Comparison of ENCODE assay signal across 9 cellular contexts in genomic region chr4:39814403-39815185, GRCh38.
DNase-seq lines count a peak whose midpoint lies in the region; FAIRE-seq and TF ChIP-seq lines count a peak whose summit lies in the region.
"Had no signal": no experiment of that assay in that cellular context is flagged by ENCODE, and none has a peak within 500 bp of the region (broad histone marks: within the 10 kb centered on the region; RNA-seq: fewer than 3 reads in every experiment).

No MANE protein-coding gene starts in this region.

- no peak overlapping the region for H2BK15ac ChIP-seq in mesenchymal stem cell (ENCODE audit: low read depth, poor library complexity, severe bottlenecking)

- H3K14ac ChIP-seq in mesenchymal stem cell (ENCODE audit: low read length in 2 of 2), result peak overlapping the region in 1 of 2 experiments; percentile 62

- peaks cover 23% of the 10 kb centered on the region for H3K9me3 Mint-ChIP-seq in activated naive CD8-positive, alpha-beta T cell treated with anti-CD3 and anti-CD28 coated beads for 36 hours

- peaks cover 20% of the 10 kb centered on the region for H3K36me3 Mint-ChIP-seq in activated naive CD8-positive, alpha-beta T cell treated with anti-CD3 and anti-CD28 coated beads for 36 hours

- H3K4me3 ChIP-seq in mesenchymal stem cell (ENCODE audit: insufficient read depth in 1 of 2, low read depth in 1 of 2, low read length in 2 of 2) (peak overlapping the region in 1 of 2 experiments; percentile 14), kidney (ENCODE audit: low read length in 2 of 2) (no peak overlapping the region)

- H3K9ac ChIP-seq in mesenchymal stem cell (ENCODE audit: low read length) (no peak overlapping the region), kidney (ENCODE audit: low read length in 2 of 2) (no peak overlapping the region)

- in situ Hi-C loops in Caki2 (cut with HindIII; ENCODE audit: low pct_unique_long_range_greater_than_20kb, low sequenced_read_pairs), result no loop called here

- H3K4me1 Mint-ChIP-seq in activated naive CD8-positive, alpha-beta T cell treated with anti-CD3 and anti-CD28 coated beads for 36 hours, result peaks cover 7% of the 10 kb centered on the region

- no peak overlapping the region for H2AFZ ChIP-seq in mesenchymal stem cell (ENCODE audit: low read depth, low read length)

- FAIRE-seq in GM19239 (lab: Jason Lieb, UNC), result no peak
- FAIRE-seq in kidney (lab: Jason Lieb, UNC), result no peak

- H3K4me1 ChIP-seq in mesenchymal stem cell (ENCODE audit: control insufficient read depth, insufficient read depth, low read depth, low read length) (peaks cover 16% of the 10 kb centered on the region), kidney (ENCODE audit: control insufficient read depth in 1 of 2, insufficient read depth in 1 of 2, low read depth in 1 of 2, low read length in 2 of 2) (no peaks in the 10 kb centered on the region)

- no peak overlapping the region for H3K27ac ChIP-seq in mesenchymal stem cell (ENCODE audit: low read length, poor library complexity, severe bottlenecking)
- H3K27ac ChIP-seq in kidney (ENCODE audit: low read depth in 2 of 2, low read length in 2 of 2), result no peak overlapping the region

- DNase-seq in Caki2 (ENCODE audit: low read depth), result peak; percentile 74
- DNase-seq in HS-5 (ENCODE audit: low read depth), result peak; percentile 8
- peak; percentile 7 for DNase-seq in activated naive CD8-positive, alpha-beta T cell treated with anti-CD3 and anti-CD28 coated beads for 36 hours
- peak; percentile 51 for DNase-seq in mesenchymal stem cell
- no peak for DNase-seq in GM19239 (ENCODE audit: insufficient read length, low spot score)
- no peak for DNase-seq in NCI-H187 (lab: John Stamatoyannopoulos, UW)
- no peak for DNase-seq in kidney
- DNase-seq in NCI-H1694 treated with DMSO at 0.1 percent for 48 hours (lab: John Stamatoyannopoulos, UW), result no peak
- DNase-seq: NCI-H2029 treated with DMSO at 0.1 percent for 48 hours had no signal

- H3K27me3 Mint-ChIP-seq in activated naive CD8-positive, alpha-beta T cell treated with anti-CD3 and anti-CD28 coated beads for 36 hours, result peaks cover 12% of the 10 kb centered on the region

- no peak overlapping the region for H3K4me2 ChIP-seq in mesenchymal stem cell (ENCODE audit: low read length, poor library complexity, severe bottlenecking)

- H3K18ac ChIP-seq in mesenchymal stem cell (ENCODE audit: low read depth in 1 of 2, low read length in 2 of 2), result peak overlapping the region in 1 of 2 experiments; percentile 50

- WGBS in mesenchymal stem cell, result 98% methylated on average over 5 of the region's 7 CpGs

- no peak overlapping the region for H3K23ac ChIP-seq in mesenchymal stem cell (ENCODE audit: low read length in 2 of 2)

- H2AK5ac ChIP-seq in mesenchymal stem cell (ENCODE audit: low read length, severe bottlenecking), result no peak overlapping the region

- peak overlapping the region in 1 of 2 experiments; percentile 43 for H3K4ac ChIP-seq in mesenchymal stem cell (ENCODE audit: low read depth in 1 of 2, low read length in 2 of 2)

- intact Hi-C loops in kidney (cut with DNase I), result no loop called here

- H3K27me3 ChIP-seq in mesenchymal stem cell (ENCODE audit: control insufficient read depth in 1 of 2, insufficient read depth in 1 of 2, low read length in 2 of 2), result no peaks in the 10 kb centered on the region

- H3K36me3 ChIP-seq in mesenchymal stem cell (ENCODE audit: control insufficient read depth in 1 of 2, insufficient read depth in 2 of 2, low read depth in 1 of 2, low read length in 2 of 2) (peaks cover 0 to 18% of the 10 kb centered on the region in 2 experiments), kidney (ENCODE audit: control insufficient read depth in 1 of 2, insufficient read depth in 2 of 2, low read length in 2 of 2) (no peaks in the 10 kb centered on the region)

- TF ChIP-seq CTCF in kidney (IDR thresholded peaks at IDR 0.05; ENCODE audit: borderline replicate concordance, extremely low read depth, insufficient read depth), result no peak

- H4K8ac ChIP-seq in mesenchymal stem cell (ENCODE audit: low read length), result peak overlapping the region; percentile 33

- peak overlapping the region; percentile 24 for H3K4me3 Mint-ChIP-seq in activated naive CD8-positive, alpha-beta T cell treated with anti-CD3 and anti-CD28 coated beads for 36 hours

- H3K9me3 ChIP-seq in mesenchymal stem cell (ENCODE audit: control insufficient read depth, low read length) (no peaks in the 10 kb centered on the region), kidney (ENCODE audit: control insufficient read depth in 1 of 2, low read length in 2 of 2) (no peaks in the 10 kb centered on the region)

- no peak overlapping the region for H2BK5ac ChIP-seq in mesenchymal stem cell (ENCODE audit: low read depth, low read length, poor library complexity, severe bottlenecking)

- H3K27ac Mint-ChIP-seq in activated naive CD8-positive, alpha-beta T cell treated with anti-CD3 and anti-CD28 coated beads for 36 hours, result peak overlapping the region; percentile 86

- no peak overlapping the region for H2BK12ac ChIP-seq in mesenchymal stem cell (ENCODE audit: low read length in 2 of 2)

- no peak overlapping the region for H2BK120ac ChIP-seq in mesenchymal stem cell (ENCODE audit: low read depth, low read length)

- no peak overlapping the region for H4K91ac ChIP-seq in mesenchymal stem cell (ENCODE audit: low read length)

- H3K79me1 ChIP-seq in mesenchymal stem cell (replicated peaks; ENCODE audit: low read length, poor library complexity, severe bottlenecking), result peaks cover 3% of the 10 kb centered on the region

Comparison
In these comparisons a context has a peak if more than half of its experiments do, and no peak if none do; other contexts are left out.
1. DNase-seq: peak in Caki2 (single experiment), HS-5 (single experiment), activated naive CD8-positive, alpha-beta T cell treated with anti-CD3 and anti-CD28 coated beads for 36 hours (single experiment) and mesenchymal stem cell (single experiment); none in GM19239 (single experiment), NCI-H187 (0 of 2), kidney (single experiment) and NCI-H1694 treated with DMSO at 0.1 percent for 48 hours (single experiment).